8 cellular contexts compared by ENCODE assay signal in genomic region chr2:191020221-191020741, GRCh38. TPM values are rescaled to one million over a fixed set of nuclear protein-coding genes. Genes with fewer than 3 reads are reported as not detected.
A peak's percentile ranks its signal among the peaks of the same experiment; 100 is the strongest.
DNase-seq lines count a peak whose midpoint lies in the region; ATAC-seq, FAIRE-seq and TF ChIP-seq lines count a peak whose summit lies in the region.

No MANE protein-coding gene starts in this region.

- H3K27ac ChIP-seq in foreskin keratinocyte (peak overlapping the region; percentile 94), neuronal stem cell (replicated peaks; ENCODE audit: low read length) (peak overlapping the region; percentile 45), subcutaneous abdominal adipose tissue (ENCODE audit: low read depth, low read length) (peak overlapping the region; percentile 100)

- in situ Hi-C loops in HAP-1 (cut with MboI; ENCODE audit: low sequenced_read_pairs): no loop called here

- H2AK5ac ChIP-seq in neuronal stem cell (ENCODE audit: low read depth, low read length): no peak overlapping the region

- no CpG with 5 or more reads among the region's 59 CpGs for WGBS in neuronal stem cell (ENCODE audit: extremely low coverage in 2 of 2, insufficient read length in 2 of 2, insufficient replicate concordance in 1 of 2), 2 donors

- peak; percentile 92 for FAIRE-seq in G401.6 (lab: Jason Lieb, UNC)

- no peaks in the 10 kb centered on the region for H3K27me3 ChIP-seq in HAP-1 (ENCODE audit: low read depth)
- H3K27me3 ChIP-seq in MG63: no peaks in the 10 kb centered on the region
- H3K27me3 ChIP-seq in foreskin keratinocyte: no peaks in the 10 kb centered on the region
- peaks cover 0 to 2% (median 0%) of the 10 kb centered on the region in 3 experiments for H3K27me3 ChIP-seq in neuronal stem cell (ENCODE audit: control insufficient read depth in 3 of 3, insufficient read depth in 3 of 3, low read depth in 1 of 3, low read length in 3 of 3)
- no peaks in the 10 kb centered on the region for H3K27me3 ChIP-seq in subcutaneous abdominal adipose tissue (ENCODE audit: control insufficient read depth in 5 of 5, insufficient read depth in 4 of 5, low read length in 5 of 5)

- H3K9me3 ChIP-seq in HAP-1 (no peaks in the 10 kb centered on the region), MG63 (no peaks in the 10 kb centered on the region), neuronal stem cell (replicated peaks in 1 of 2; ENCODE audit: control insufficient read depth in 2 of 2, insufficient read depth in 1 of 2, low read depth in 1 of 2, low read length in 2 of 2) (no peaks in the 10 kb centered on the region), subcutaneous abdominal adipose tissue (ENCODE audit: control insufficient read depth in 5 of 5, low read length in 5 of 5) (no peaks in the 10 kb centered on the region)

- peak overlapping the region; percentile 91 for H3K18ac ChIP-seq in neuronal stem cell (ENCODE audit: low read length)

- H2BK5ac ChIP-seq in neuronal stem cell (ENCODE audit: low read length): peak overlapping the region; percentile 69

- H3K4me2 ChIP-seq in neuronal stem cell (ENCODE audit: insufficient read depth, low read length, poor library complexity, severe bottlenecking): peak overlapping the region; percentile 79

- no peak overlapping the region for H2BK15ac ChIP-seq in neuronal stem cell (ENCODE audit: low read length)

- H3K4me3 ChIP-seq in HAP-1: peak overlapping the region; percentile 55
- H3K4me3 ChIP-seq in MG63: peak overlapping the region; percentile 65
- peak overlapping the region; percentile 70 to 86 for H3K4me3 ChIP-seq in neuronal stem cell (ENCODE audit: low read length in 2 of 2)
- peak overlapping the region; percentile 86 to 98 (median 90) for H3K4me3 ChIP-seq in subcutaneous abdominal adipose tissue (ENCODE audit: low read depth in 1 of 5, low read length in 5 of 5)

- no peak overlapping the region for H4K91ac ChIP-seq in neuronal stem cell (ENCODE audit: low read depth, low read length, poor library complexity)

- no peak overlapping the region for H2BK12ac ChIP-seq in neuronal stem cell (ENCODE audit: low read length)

- H3K36me3 ChIP-seq in HAP-1 (replicated peaks) (no peaks in the 10 kb centered on the region), MG63 (no peaks in the 10 kb centered on the region), neuronal stem cell (replicated peaks in 1 of 2; ENCODE audit: control insufficient read depth in 2 of 2, insufficient read depth in 2 of 2, low read length in 2 of 2) (no peaks in the 10 kb centered on the region), subcutaneous abdominal adipose tissue (ENCODE audit: control insufficient read depth in 5 of 5, insufficient read depth in 5 of 5, low read length in 5 of 5) (no peaks in the 10 kb centered on the region)

- peak; percentile 96 for ATAC-seq in foreskin keratinocyte

- H3K14ac ChIP-seq in neuronal stem cell (ENCODE audit: low read length): peak overlapping the region; percentile 95

- peak overlapping the region; percentile 99 for H3K23ac ChIP-seq in neuronal stem cell (ENCODE audit: low read depth, low read length, poor library complexity)

- peak; percentile 70 for TF ChIP-seq POLR2A in Raji (IDR thresholded peaks at IDR 0.05; ENCODE audit: insufficient read depth, low read depth, low read length)

- peak overlapping the region; percentile 56 for H4K8ac ChIP-seq in neuronal stem cell (ENCODE audit: low read depth, low read length)

- H2AFZ ChIP-seq in neuronal stem cell (ENCODE audit: low read length): peak overlapping the region; percentile 88

- H3K4ac ChIP-seq in neuronal stem cell (ENCODE audit: low read length): no peak overlapping the region

- DNase-seq in HAP-1 (ENCODE audit: low spot score in 2 of 2) (peak; percentile 92 to 95), MG63 (peak; percentile 95), activated gamma-delta T cell (lab: John Stamatoyannopoulos, UW) (peak; percentile 89), foreskin keratinocyte (peak; percentile 84 to 94), neuronal stem cell (ENCODE audit: low spot score) (peak; percentile 95)

- H3K4me1 ChIP-seq in HAP-1 (peaks cover 12% of the 10 kb centered on the region), foreskin keratinocyte (peaks cover 10% of the 10 kb centered on the region), neuronal stem cell (ENCODE audit: control insufficient read depth in 2 of 2, insufficient read depth in 1 of 2, low read depth in 1 of 2, low read length in 2 of 2) (peaks cover 4 to 5% of the 10 kb centered on the region in 2 donors), subcutaneous abdominal adipose tissue (ENCODE audit: control insufficient read depth in 5 of 5, insufficient read depth in 5 of 5, low read length in 5 of 5) (peaks cover 4 to 15% (median 13%) of the 10 kb centered on the region in 5 donors)

- peak; percentile 12 for TF ChIP-seq CTCF in foreskin keratinocyte (conservative IDR thresholded peaks at IDR 0.05)

- no peaks in the 10 kb centered on the region for H3K79me1 ChIP-seq in neuronal stem cell (ENCODE audit: low read depth, low read length)

- H3K9ac ChIP-seq in neuronal stem cell (ENCODE audit: low read depth, low read length, poor library complexity): peak overlapping the region; percentile 93
- H3K9ac ChIP-seq in subcutaneous abdominal adipose tissue (ENCODE audit: low read length in 5 of 5): peak overlapping the region; percentile 93 to 99 (median 98)

- no peak overlapping the region for H2BK120ac ChIP-seq in neuronal stem cell (ENCODE audit: low read depth, low read length)

RNA-seq across cellular contexts. Expression of gene STAT1, which starts 6.3 kb away (rescaled TPM):
- 143 and 165 TPM in 2 replicates for total RNA-seq in MG63 (2014; rRNA removed; shearing (Covaris generic); ENCODE audit: low replicate concordance)
- total RNA-seq in foreskin keratinocyte: 143 and 168 TPM in 2 replicates
- 57.7 and 61.1 TPM in 2 replicates for polyA plus RNA-seq in foreskin keratinocyte
- polyA plus RNA-seq in neuronal stem cell (2013, experiment 1 of 2): 30.6 TPM
- 31.1 TPM for polyA plus RNA-seq in neuronal stem cell (2013, experiment 2 of 2)

Comparison
In these comparisons a context has a peak if more than half of its experiments do, and no peak if none do; other contexts are left out.
1. Peak in every context shown above with its lines: DNase-seq, ATAC-seq, H3K4me3 ChIP-seq and H3K27ac ChIP-seq.
2. H3K27ac ChIP-seq: peak in every context shown above with its lines; median percentile 100 in subcutaneous abdominal adipose tissue; 94 in foreskin keratinocyte; 45 in neuronal stem cell.